In the genomic region with DNA sequence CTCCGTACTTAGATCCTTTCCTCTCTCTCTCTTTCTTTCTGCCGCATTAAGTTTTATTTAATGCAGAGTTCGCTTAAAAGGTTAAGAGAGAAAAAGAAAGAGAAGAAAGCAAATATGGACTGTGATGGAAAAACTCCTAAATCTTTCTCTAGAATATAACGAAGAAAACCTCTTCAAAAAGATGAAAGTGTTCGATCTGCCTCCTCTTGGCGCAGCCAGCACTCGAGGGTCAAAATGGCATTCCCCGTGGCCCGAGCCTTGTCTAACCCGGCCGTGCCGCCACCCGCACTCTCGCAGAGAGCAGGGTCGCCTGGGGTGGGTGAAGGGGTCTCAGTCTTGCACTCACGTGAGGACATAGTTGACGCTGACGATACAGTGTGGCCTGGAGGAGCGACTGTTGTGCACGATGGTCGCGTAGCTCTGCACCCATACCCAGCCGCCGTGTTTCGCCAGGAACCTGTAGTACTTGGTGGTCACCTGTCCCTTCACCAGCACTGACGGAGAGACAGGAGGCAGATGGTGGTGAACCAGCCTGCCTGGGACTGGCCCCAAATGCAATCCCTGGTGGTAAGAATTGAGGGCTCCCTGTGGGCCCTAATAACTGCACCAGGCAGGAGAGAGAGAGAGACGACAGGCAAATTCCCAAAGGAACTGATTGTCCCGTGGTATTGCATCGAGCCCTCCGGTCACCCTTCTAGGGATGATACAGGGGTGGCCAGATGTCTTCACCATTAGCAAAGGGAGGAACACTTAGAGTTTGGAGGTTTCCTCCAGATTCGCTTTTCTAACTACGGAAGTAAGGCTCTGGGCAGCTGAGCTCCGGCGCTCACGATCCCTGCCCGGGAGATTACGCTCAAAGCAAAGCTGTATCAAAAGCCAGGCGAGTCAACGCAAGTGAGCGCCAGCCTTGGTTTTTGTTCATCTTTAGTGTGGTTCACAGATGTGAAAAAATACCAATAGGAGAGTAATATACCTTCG, we compare ENCODE assay signal across 11 cellular contexts. TPM values are rescaled to one million over a fixed set of nuclear protein-coding genes. Genes with fewer than 3 reads are reported as not detected.
DNase-seq lines count a peak whose midpoint lies in the region; ATAC-seq and TF ChIP-seq lines count a peak whose summit lies in the region.
"Had no signal": no experiment of that assay in that cellular context is flagged by ENCODE, and none has a peak within 500 bp of the region (broad histone marks: within the 10 kb centered on the region; RNA-seq: fewer than 3 reads in every experiment).

No MANE protein-coding gene starts in this region.

- H2AFZ ChIP-seq in H9 (ENCODE audit: low read length), result no peak overlapping the region

- no peak overlapping the region for H2AK5ac ChIP-seq in H9 (ENCODE audit: insufficient read length, low read length)

- no peaks in the 10 kb centered on the region for H3K9me3 ChIP-seq in H9 (ENCODE audit: control insufficient read depth, low read depth, low read length)

- H3K14ac ChIP-seq in H9 (ENCODE audit: insufficient read depth, low read length), result no peak overlapping the region

- no peak overlapping the region for H2BK12ac ChIP-seq in H9 (ENCODE audit: insufficient read length, low read depth, low read length)

- peak overlapping the region; percentile 9 to 68 for H3K4me3 Mint-ChIP-seq in H9
- H3K4me3 Mint-ChIP-seq in nephron progenitor cell, result peak overlapping the region; percentile 21

- H2BK15ac ChIP-seq in H9 (ENCODE audit: low read depth, low read length), result no peak overlapping the region

- no peaks in the 10 kb centered on the region for H3K36me3 Mint-ChIP-seq in H9 (ENCODE audit: insufficient read depth in 1 of 3, low read depth in 3 of 3)
- H3K36me3 Mint-ChIP-seq in nephron progenitor cell (ENCODE audit: low read depth), result peaks cover 18% of the 10 kb centered on the region
- H3K36me3 Mint-ChIP-seq: CD8-positive, alpha-beta memory T cell had no signal

- no peak overlapping the region for H4K91ac ChIP-seq in H9 (ENCODE audit: insufficient read length, low read depth, low read length)

- in situ Hi-C loops in brain microvascular endothelial cell (cut with HindIII; ENCODE audit: low pct_ligation_motif_present, low sequenced_read_pairs), result no loop called here

- CTCF ChIA-PET in BJ (lab: Yijun Ruan, JAX), result interaction anchor here (0.6 to 14.1 kb wide), 4 partner anchors 14 to 340 kb away, joined by 3 to 161 read pairs (median 6); a partner anchor contains a TSS

- no peak for ATAC-seq in GM21737 (IDR thresholded peaks at IDR 0.05; ENCODE audit: unreplicated experiment)
- no peak for ATAC-seq in GM18907 (IDR thresholded peaks at IDR 0.05; ENCODE audit: unreplicated experiment)
- ATAC-seq: PC-3 had no signal

- H3K23ac ChIP-seq in H9 (ENCODE audit: insufficient read length, low read depth, low read length), result no peak overlapping the region

- WGBS in H9 (ENCODE audit: extremely low coverage, insufficient read length, low lambda C conversion rate), result no CpG with 5 or more reads among the region's 41 CpGs

- DNase-seq in BJ (ENCODE audit: low read depth) (no peak), H9 (peak; percentile 36), brain microvascular endothelial cell (no peak), nephron progenitor cell (no peak), NCI-H524 treated with DMSO at 0.1 percent for 48 hours (lab: John Stamatoyannopoulos, UW) (no peak), cerebellar nuclear complex (lab: John Stamatoyannopoulos, UW) (no peak)
- DNase-seq: CD8-positive, alpha-beta memory T cell; NCI-H226; PC-3 had no signal

- H3K4ac ChIP-seq in H9 (ENCODE audit: low read depth, low read length), result no peak overlapping the region

- no peaks in the 10 kb centered on the region for H3K79me1 ChIP-seq in H9 (ENCODE audit: insufficient read depth, low read depth, low read length, poor library complexity, severe bottlenecking)

- no peak overlapping the region for H3T11ph ChIP-seq in H9 (ENCODE audit: low read length)

- H4K20me1 ChIP-seq in H9 (ENCODE audit: control insufficient read depth, insufficient read depth, insufficient read length), result no peaks in the 10 kb centered on the region

- H3K27me3 ChIP-seq in BJ (ENCODE audit: control insufficient read depth, insufficient read depth, low read length) (no peaks in the 10 kb centered on the region), H9 (ENCODE audit: insufficient read depth, low read length) (peaks cover 64% of the 10 kb centered on the region), brain microvascular endothelial cell (replicated peaks) (peaks cover 72% of the 10 kb centered on the region)

- no peak overlapping the region for H2BK20ac ChIP-seq in H9 (ENCODE audit: low read depth, low read length, poor library complexity, severe bottlenecking)

- no peak overlapping the region for H4K8ac ChIP-seq in H9 (replicated peaks; ENCODE audit: insufficient read length, low read depth, low read length)

- H3K9me3 Mint-ChIP-seq in H9 (no peaks in the 10 kb centered on the region), nephron progenitor cell (peaks cover 3% of the 10 kb centered on the region)

- POLR2A ChIA-PET in BJ (lab: Charles Lee), result no interaction called here

- no peak overlapping the region; a peak in 1 of 7 replicates for H3K27ac Mint-ChIP-seq in H9
- no peak overlapping the region for H3K27ac Mint-ChIP-seq in nephron progenitor cell
- H3K27ac Mint-ChIP-seq: CD8-positive, alpha-beta memory T cell had no signal

- no peak overlapping the region for H3K18ac ChIP-seq in H9 (ENCODE audit: insufficient read length, low read depth, low read length)

- no peaks in the 10 kb centered on the region for H3K79me2 ChIP-seq in H9 (ENCODE audit: insufficient read depth, low read length)

- H3K27ac ChIP-seq in H9 (ENCODE audit: insufficient read length, low read depth, low read length) (no peak overlapping the region), brain microvascular endothelial cell (no peak overlapping the region)

- H3K4me1 Mint-ChIP-seq in H9, result peaks cover 10 to 26% of the 10 kb centered on the region in 2 experiments
- H3K4me1 Mint-ChIP-seq in nephron progenitor cell, result peaks cover 14% of the 10 kb centered on the region

- peaks cover 3% of the 10 kb centered on the region for H3K23me2 ChIP-seq in H9 (ENCODE audit: insufficient read length, low read depth, low read length, poor library complexity, severe bottlenecking)

- no peaks in the 10 kb centered on the region for H3K4me1 ChIP-seq in H9 (ENCODE audit: insufficient read depth, low read length)

- H4K5ac ChIP-seq in H9 (ENCODE audit: insufficient read length, low read depth, low read length), result no peak overlapping the region

- no peak overlapping the region for H3K9ac ChIP-seq in H9 (ENCODE audit: extremely low read depth, insufficient read length, low read length)

- TF ChIP-seq CTCF in BJ (IDR thresholded peaks at IDR 0.05; ENCODE audit: insufficient read depth, low read depth, low read length) (no peak), H9 (conservative IDR thresholded peaks at IDR 0.05) (no peak), brain microvascular endothelial cell (IDR thresholded peaks at IDR 0.05; ENCODE audit: low read depth, low read length, missing control alignments) (no peak), nephron progenitor cell (IDR thresholded peaks at IDR 0.05) (no peak)

- H3K36me3 ChIP-seq in BJ (ENCODE audit: control insufficient read depth, insufficient read depth, low read length) (peaks cover 29% of the 10 kb centered on the region), brain microvascular endothelial cell (replicated peaks) (no peaks in the 10 kb centered on the region)

- H3K56ac ChIP-seq in H9 (ENCODE audit: insufficient read length, low read depth, low read length), result no peak overlapping the region

- H3K4me3 ChIP-seq in BJ (ENCODE audit: low read depth, low read length) (peak overlapping the region; percentile 39), brain microvascular endothelial cell (ENCODE audit: low read depth, low read length) (peak overlapping the region; percentile 9)

- H3K4me2 ChIP-seq in H9 (ENCODE audit: insufficient read depth, insufficient read length, low read length), result peak overlapping the region; percentile 20

- peaks cover 8% of the 10 kb centered on the region for H3K27me3 Mint-ChIP-seq in H9 (ENCODE audit: low read depth)
- peaks cover 6% of the 10 kb centered on the region for H3K27me3 Mint-ChIP-seq in nephron progenitor cell (ENCODE audit: low read depth, poor library complexity)

- H2BK5ac ChIP-seq in H9 (ENCODE audit: insufficient read length, low read length), result no peak overlapping the region

- H2BK120ac ChIP-seq in H9 (ENCODE audit: low read depth, low read length, poor library complexity, severe bottlenecking), result no peak overlapping the region

RNA-seq across cellular contexts. Expression of a gene that starts 17.5 kb away (rescaled TPM):
- polyA plus RNA-seq in BJ (2011; rRNA removed), result 27.1 and 32.9 TPM in 2 replicates
- 83.2 and 105 TPM in 2 replicates for polyA minus RNA-seq in BJ (2011; rRNA and poly(A)+ RNA removed)
- total RNA-seq in H9 (2021), result 0.07 TPM in 1 of 2 replicates, not detected in the other
- total RNA-seq: CD8-positive, alpha-beta memory T cell; PC-3 had no signal
- polyA plus RNA-seq: CD8-positive, alpha-beta memory T cell had no signal
